In the genomic region with DNA sequence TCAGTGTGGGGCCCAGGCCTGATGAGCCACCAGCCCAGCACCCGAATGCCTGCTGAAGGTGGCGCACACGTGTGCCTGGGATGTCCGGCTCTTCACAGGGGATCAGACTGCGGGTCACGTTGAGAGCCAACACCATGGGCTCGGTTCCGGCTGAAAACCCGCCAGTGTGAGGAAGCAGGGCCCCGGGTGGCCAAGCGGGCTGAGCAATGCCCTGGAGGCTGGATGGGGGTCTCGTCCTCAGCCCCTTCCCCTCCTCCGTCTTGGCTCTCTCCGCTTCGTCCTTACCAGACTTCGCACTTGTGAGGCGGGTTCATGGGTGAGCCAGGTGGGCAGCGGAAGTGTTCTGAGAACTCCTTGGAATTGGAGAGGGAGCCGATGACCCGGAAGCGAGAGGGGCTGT, we compare ENCODE assay signal across 30 cellular contexts.
"Had no signal": no experiment of that assay in that cellular context is flagged by ENCODE, and none has a peak within 500 bp of the region (broad histone marks: within the 10 kb centered on the region; RNA-seq: fewer than 3 reads in every experiment).

No MANE protein-coding gene starts in this region.

- ATAC-seq: PC-3 had no signal

- H3K4me3 Mint-ChIP-seq: activated naive CD4-positive, alpha-beta T cell treated with anti-CD3 and anti-CD28 coated beads, Interleukin-2, amount 50 U/mL, for 24 hours; activated naive CD8-positive, alpha-beta T cell treated with anti-CD3 and anti-CD28 coated beads, Interleukin-2, amount 10 ng/mL, durations not matched to agents 7 days and 5 days; central memory CD8-positive, alpha-beta T cell had no signal

- H3K27ac Mint-ChIP-seq: activated naive CD4-positive, alpha-beta T cell treated with anti-CD3 and anti-CD28 coated beads, Interleukin-2, amount 50 U/mL, for 24 hours; activated naive CD8-positive, alpha-beta T cell treated with anti-CD3 and anti-CD28 coated beads, Interleukin-2, amount 10 ng/mL, durations not matched to agents 7 days and 5 days; activated T-helper 2 cell treated with anti-CD3 and anti-CD28 coated beads, Interferon-gamma antibody, Interleukin-2, Interleukin-4, amounts not matched to agents 10 μg/mL and 5 μg/mL and 100 μg/mL, durations not matched to agents 14 hours and 24 hours and 36 hours had no signal

- H3K4me1 Mint-ChIP-seq: activated naive CD8-positive, alpha-beta T cell treated with anti-CD3 and anti-CD28 coated beads, Interleukin-2, amount 10 ng/mL, durations not matched to agents 7 days and 5 days; central memory CD8-positive, alpha-beta T cell had no signal

- H3K9ac ChIP-seq: KMS-11 had no signal

- H3K27me3 ChIP-seq: ascending aorta, cardiac muscle cell, Peyer's patch had no signal

- H3K9me3 Mint-ChIP-seq: activated naive CD4-positive, alpha-beta T cell treated with anti-CD3 and anti-CD28 coated beads, Interleukin-2, amount 50 U/mL, for 24 hours; activated naive CD8-positive, alpha-beta T cell treated with anti-CD3 and anti-CD28 coated beads, Interleukin-2, amount 10 ng/mL, durations not matched to agents 7 days and 5 days; activated T-helper 2 cell treated with anti-CD3 and anti-CD28 coated beads, Interferon-gamma antibody, Interleukin-2, Interleukin-4, amounts not matched to agents 10 μg/mL and 5 μg/mL and 100 μg/mL, durations not matched to agents 14 hours and 24 hours and 36 hours; central memory CD8-positive, alpha-beta T cell had no signal

- H3K27ac ChIP-seq: ascending aorta, cardiac muscle cell, KMS-11, Peyer's patch, WERI-Rb-1 had no signal

- H3K27me3 Mint-ChIP-seq: activated naive CD4-positive, alpha-beta T cell treated with anti-CD3 and anti-CD28 coated beads, Interleukin-2, amount 50 U/mL, for 24 hours; activated naive CD8-positive, alpha-beta T cell treated with anti-CD3 and anti-CD28 coated beads, Interleukin-2, amount 10 ng/mL, durations not matched to agents 7 days and 5 days; central memory CD8-positive, alpha-beta T cell had no signal

- H3K4me1 ChIP-seq: ascending aorta, Peyer's patch had no signal

- DNase-seq: activated CD4-positive, alpha-beta T cell treated with anti-CD3 and anti-CD28 coated beads for 1 hour; activated CD4-positive, alpha-beta T cell treated with anti-CD3 and anti-CD28 coated beads for 48 hours; activated CD4-positive, alpha-beta T cell treated with anti-CD3 and anti-CD28 coated beads, Interleukin-2, amount 50 U/mL, for 4 hours; activated CD4-positive, CD25-positive, alpha-beta regulatory T cell; activated CD8-positive, alpha-beta memory T cell treated with anti-CD3 and anti-CD28 coated beads, Interleukin-2, amount 50 U/mL, for 48 hours; activated gamma-delta T cell; activated naive CD4-positive, alpha-beta T cell treated with Interleukin-2 at 50 U/mL for 16 hours; activated naive CD8-positive, alpha-beta T cell treated with anti-CD3 and anti-CD28 coated beads, Interleukin-2, amount 10 ng/mL, durations not matched to agents 7 days and 5 days; amygdala; MM.1S; MV-4-11; NCI-H1092; NCI-H1436 treated with DMSO at 0.1 percent for 48 hours; NCI-H1694 treated with DMSO at 0.1 percent for 48 hours; NCI-H2029; NCI-H345; NCI-H524 treated with DMSO at 0.1 percent for 48 hours; NK-92 treated with Interleukin-12 subunit alpha and Interleukin-12 subunit beta, amount 100 ng/mL, for 24 hours; PC-3; Peyer's patch; RPMI8226; SHP77 treated with DMSO at 0.1 percent for 48 hours; T1000; WERI-Rb-1 had no signal

- H3K4me3 ChIP-seq: ascending aorta, cardiac muscle cell, Peyer's patch had no signal

- H3K4me2 ChIP-seq: KMS-11 had no signal

- H3K9me3 ChIP-seq: ascending aorta, Peyer's patch had no signal
